11 cellular contexts compared by ENCODE assay signal in the genomic region with DNA sequence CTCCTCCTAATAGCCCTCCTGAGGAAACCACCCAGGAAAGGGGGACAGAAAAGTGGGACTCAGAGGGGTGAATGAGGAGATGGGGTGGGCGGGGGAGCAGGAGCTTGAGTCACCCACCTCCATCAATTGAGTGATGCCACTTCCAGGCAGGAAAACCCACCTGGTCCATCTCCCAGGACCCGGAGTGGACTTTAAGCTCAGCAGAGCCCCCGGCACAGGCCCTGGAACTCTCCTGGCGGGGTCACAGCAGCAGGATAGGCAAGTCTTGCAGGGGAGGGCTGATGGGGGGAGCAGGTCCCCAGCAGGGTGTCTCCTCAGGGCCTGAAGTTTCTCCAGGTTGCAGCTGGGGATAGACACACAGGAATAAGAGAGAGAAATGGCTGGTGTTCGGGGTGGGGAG. TPM values are rescaled to one million over a fixed set of nuclear protein-coding genes. Genes with fewer than 3 reads are reported as not detected.
"Had no signal": no experiment of that assay in that cellular context is flagged by ENCODE, and none has a peak within 500 bp of the region (broad histone marks: within the 10 kb centered on the region; RNA-seq: fewer than 3 reads in every experiment).

No MANE protein-coding gene starts in this region.

- H3K4me3 ChIP-seq: GM23248, GM23338, HAP-1 had no signal

- H3K27ac ChIP-seq: GM23248 had no signal

- DNase-seq: GM23248, GOT3, H7, H9, HCEC 1CT, HFFc6 had no signal

- FAIRE-seq: H1, H54 had no signal

- H3K4me1 ChIP-seq: HAP-1 had no signal

- ATAC-seq: GM23338, HCT116 had no signal

- H3K36me3 ChIP-seq: HAP-1 had no signal

- H3K27ac Mint-ChIP-seq: GM23338, HFFc6 had no signal

- H3K4me3 Mint-ChIP-seq: GM23338, H9, HFFc6 had no signal

- H3K9ac ChIP-seq: GM23248 had no signal

- H2AFZ ChIP-seq: GM23248, GM23338 had no signal

- H3K4me1 Mint-ChIP-seq: GM23338 had no signal

- H3K4me2 ChIP-seq: GM23338 had no signal

RNA-seq across cellular contexts. Expression of a gene that starts 40.8 kb away (rescaled TPM):
- total RNA-seq: GM23248, H9, HFFc6 had no signal
- polyA plus RNA-seq: GM23248, GM23338 had no signal
